ENCODE assay signal across 8 cellular contexts in genomic region chr13:44879452-44880058, GRCh38.
DNase-seq lines count a peak whose midpoint lies in the region; ATAC-seq and TF ChIP-seq lines count a peak whose summit lies in the region.

No MANE protein-coding gene starts in this region.

- H3F3A ChIP-seq in PC-9 (ENCODE audit: insufficient read depth, low read depth), result no peaks in the 10 kb centered on the region

- no peaks in the 10 kb centered on the region for H3K79me2 ChIP-seq in PC-9 (ENCODE audit: low read depth)

- H3K36me3 ChIP-seq in PC-9 (ENCODE audit: low read depth), result no peaks in the 10 kb centered on the region

- H3K36me3 Mint-ChIP-seq in stimulated activated effector memory CD8-positive, alpha-beta T cell treated with anti-CD3 and anti-CD28 coated beads, Interleukin-12 subunit alpha, Interleukin-12 subunit beta, amount 100 ng/mL, for 72 hours, result no peaks in the 10 kb centered on the region

- H3K9me3 ChIP-seq in PC-9 (ENCODE audit: insufficient read depth, low read depth), result no peaks in the 10 kb centered on the region

- ATAC-seq in stimulated activated effector memory CD8-positive, alpha-beta T cell treated with anti-CD3 and anti-CD28 coated beads, Interleukin-12 subunit alpha, Interleukin-12 subunit beta, amount 100 ng/mL, for 72 hours, result peak; percentile 36
- no peak for ATAC-seq in GM18909 (IDR thresholded peaks at IDR 0.05; ENCODE audit: poor library complexity, unreplicated experiment)

- no peaks in the 10 kb centered on the region for H4K20me1 ChIP-seq in PC-9 (ENCODE audit: insufficient read depth)

- no TSS peak for BruUV-seq in PC-9 (replicated peaks; lab: Mats Ljungman, UMichigan)

- no peak overlapping the region for H3K4me2 ChIP-seq in PC-9

- DNase-seq in A172 (ENCODE audit: low spot score) (peak; percentile 41), GM12864 (ENCODE audit: low read depth) (peak; percentile 5), PC-9 (peak in 1 of 2 experiments; percentile 12), fibroblast of gingiva (ENCODE audit: low read depth) (peak; percentile 66), C1 segment of cervical spinal cord (lab: John Stamatoyannopoulos, UW) (no peak), NCI-H510A (lab: John Stamatoyannopoulos, UW) (no peak)
- DNase-seq in stimulated activated effector memory CD8-positive, alpha-beta T cell treated with anti-CD3 and anti-CD28 coated beads, Interleukin-12 subunit alpha, Interleukin-12 subunit beta, amount 100 ng/mL, for 72 hours (ENCODE audit: low spot score in 2 of 2), result no peak

- peaks cover 2% of the 10 kb centered on the region for H3K9me3 Mint-ChIP-seq in stimulated activated effector memory CD8-positive, alpha-beta T cell treated with anti-CD3 and anti-CD28 coated beads, Interleukin-12 subunit alpha, Interleukin-12 subunit beta, amount 100 ng/mL, for 72 hours

- H3K4me3 ChIP-seq in GM12864 (ENCODE audit: low read depth, low read length) (no peak overlapping the region), PC-9 (no peak overlapping the region)

- H3K4me3 Mint-ChIP-seq in stimulated activated effector memory CD8-positive, alpha-beta T cell treated with anti-CD3 and anti-CD28 coated beads, Interleukin-12 subunit alpha, Interleukin-12 subunit beta, amount 100 ng/mL, for 72 hours, result no peak overlapping the region

- H2AFZ ChIP-seq in PC-9, result no peak overlapping the region

- no peak overlapping the region for H3K27ac Mint-ChIP-seq in stimulated activated effector memory CD8-positive, alpha-beta T cell treated with anti-CD3 and anti-CD28 coated beads, Interleukin-12 subunit alpha, Interleukin-12 subunit beta, amount 100 ng/mL, for 72 hours

- no peak overlapping the region for H3K27ac ChIP-seq in PC-9

- no peaks in the 10 kb centered on the region for H3K4me1 Mint-ChIP-seq in stimulated activated effector memory CD8-positive, alpha-beta T cell treated with anti-CD3 and anti-CD28 coated beads, Interleukin-12 subunit alpha, Interleukin-12 subunit beta, amount 100 ng/mL, for 72 hours

- TF ChIP-seq CTCF in GM12864 (IDR thresholded peaks at IDR 0.05; ENCODE audit: low read depth, low read length, missing control alignments) (peak; percentile 68), PC-9 (conservative IDR thresholded peaks at IDR 0.05) (peak; percentile 65)

- POLR2A ChIA-PET in PC-9 (lab: Charles Lee; ENCODE audit: unreplicated experiment), result no interaction called here

- no peaks in the 10 kb centered on the region for H3K4me1 ChIP-seq in PC-9 (replicated peaks; ENCODE audit: insufficient read depth)

- H3K27me3 ChIP-seq in PC-9 (ENCODE audit: insufficient read depth, low read depth), result no peaks in the 10 kb centered on the region

- H3K9me2 ChIP-seq in PC-9 (ENCODE audit: insufficient read depth), result no peaks in the 10 kb centered on the region

- CTCF ChIA-PET in PC-9 (lab: Charles Lee), result no interaction called here

- intact Hi-C loops in PC-9 (cut with micrococcal nuclease; ENCODE audit: unreplicated experiment), result loop anchor here (10.0 kb wide), 1 partner anchor 145 kb away; no protein-coding TSS in a partner anchor

Comparison
In these comparisons a context has a peak if more than half of its experiments do, and no peak if none do; other contexts are left out.
1. DNase-seq: peak in A172 (single experiment), GM12864 (single experiment) and fibroblast of gingiva (single experiment); none in stimulated activated effector memory CD8-positive, alpha-beta T cell treated with anti-CD3 and anti-CD28 coated beads, Interleukin-12 subunit alpha, Interleukin-12 subunit beta, amount 100 ng/mL, for 72 hours (0 of 2), C1 segment of cervical spinal cord (0 of 14) and NCI-H510A (single experiment).